In genomic region chr3:101938262-101938847, GRCh38 we compare ENCODE assay signal across 11 cellular contexts.
DNase-seq lines count a peak whose midpoint lies in the region; ATAC-seq, FAIRE-seq and TF ChIP-seq lines count a peak whose summit lies in the region.
"Had no signal": no experiment of that assay in that cellular context is flagged by ENCODE, and none has a peak within 500 bp of the region (broad histone marks: within the 10 kb centered on the region; RNA-seq: fewer than 3 reads in every experiment).

No MANE protein-coding gene starts in this region.

- no peak for TF ChIP-seq RAD21 in GM12878 (IDR thresholded peaks at IDR 0.05; ENCODE audit: insufficient read depth, low read depth, low read length)

- SMC1A ChIA-PET in GM12878 (lab: Charles Lee; ENCODE audit: uncharacterized antibody, unreplicated experiment) = interaction anchor here (0.8 to 6.5 kb wide), 14 partner anchors 12 to 287 kb away, joined by 3 to 62 read pairs (median 8); partner anchors contain the start of gene NFKBIZ

- peaks cover 6% of the 10 kb centered on the region for H3K9me3 Mint-ChIP-seq in chondrocyte (ENCODE audit: low read depth)

- no peak overlapping the region for H2AFZ ChIP-seq in GM12878 (ENCODE audit: control insufficient read depth, low read depth, low read length)

- no peaks in the 10 kb centered on the region for H3K9me3 ChIP-seq in GM12878 (replicated peaks; ENCODE audit: control insufficient read depth, insufficient read depth, low read length)

- H3K36me3 Mint-ChIP-seq in chondrocyte (ENCODE audit: low read depth) = no peaks in the 10 kb centered on the region

- no peak for TF ChIP-seq POLR2A in GM12878 (IDR thresholded peaks at IDR 0.05; ENCODE audit: low read depth, low read length)

- in situ Hi-C loops in GM12878 (cut with MboI) = no loop called here

- H3K27me3 Mint-ChIP-seq in chondrocyte (ENCODE audit: low read depth) = no peaks in the 10 kb centered on the region
- H3K27me3 Mint-ChIP-seq: activated naive CD4-positive, alpha-beta T cell treated with anti-CD3 and anti-CD28 coated beads, Interleukin-2, amount 50 U/mL, for 24 hours had no signal

- no peak overlapping the region for H3K4me3 Mint-ChIP-seq in chondrocyte (ENCODE audit: unreplicated experiment)
- H3K4me3 Mint-ChIP-seq: activated naive CD4-positive, alpha-beta T cell treated with anti-CD3 and anti-CD28 coated beads, Interleukin-2, amount 50 U/mL, for 24 hours had no signal

- no peaks in the 10 kb centered on the region for H3K36me3 ChIP-seq in GM12878 (ENCODE audit: control insufficient read depth in 2 of 2, insufficient read depth in 2 of 2, low read length in 1 of 2)

- ATAC-seq in GM21526 (IDR thresholded peaks at IDR 0.05; ENCODE audit: low FRiP score, unreplicated experiment) (peak; percentile 51), GM12878 (peak; percentile 37)

- peaks cover 27% of the 10 kb centered on the region for H3K4me1 Mint-ChIP-seq in chondrocyte (ENCODE audit: low read depth)

- no peaks in the 10 kb centered on the region for H3K79me2 ChIP-seq in GM12878 (ENCODE audit: control insufficient read depth, insufficient read depth, low read length)

- H3K27ac ChIP-seq in HL-60 (replicated peaks) (peak overlapping the region; percentile 25; the same call in 1 of the 2 replicates), GM12878 (ENCODE audit: control insufficient read depth, insufficient read depth) (no peak overlapping the region; the same call in 1 of the 2 replicates)

- no peaks in the 10 kb centered on the region for H3K27me3 ChIP-seq in HL-60 (ENCODE audit: insufficient read depth, poor library complexity, severe bottlenecking)
- no peaks in the 10 kb centered on the region for H3K27me3 ChIP-seq in GM12878 (replicated peaks in 1 of 2; ENCODE audit: control insufficient read depth in 2 of 2, insufficient read depth in 2 of 2, low read length in 1 of 2)

- no peak overlapping the region for H3K9ac ChIP-seq in GM12878 (ENCODE audit: control insufficient read depth, insufficient read depth, low read length)

- WGBS in GM12878 (ENCODE audit: insufficient coverage, insufficient replicate concordance, low lambda C conversion rate, missing lambda C conversion rate) = 8% methylated on average over 2 of the region's 2 CpGs

- H3K4me1 ChIP-seq in GM12878 (ENCODE audit: control insufficient read depth, insufficient read depth, low read length) = peaks cover 60% of the 10 kb centered on the region

- H3K4me2 ChIP-seq in GM12878 (ENCODE audit: control insufficient read depth, insufficient read depth) = peak overlapping the region; percentile 40

- no peaks in the 10 kb centered on the region for H4K20me1 ChIP-seq in GM12878 (ENCODE audit: control insufficient read depth, insufficient read depth)

- intact Hi-C loops in GM12878 (cut with micrococcal nuclease; ENCODE audit: unreplicated experiment) = loop anchor here (1.0 to 5.0 kb wide), 2 partner anchors 88 to 126 kb away; no protein-coding TSS in a partner anchor

- no peak overlapping the region for H3K4me3 ChIP-seq in GM12864 (ENCODE audit: low read depth, low read length)
- H3K4me3 ChIP-seq in HL-60 (replicated peaks; ENCODE audit: insufficient read depth, low read length) = no peak overlapping the region
- H3K4me3 ChIP-seq in GM12878 = peak overlapping the region; percentile 25; the same call in 1 of the 2 replicates

- DNase-seq in GM12864 (ENCODE audit: low read depth) (peak; percentile 46), HL-60 (ENCODE audit: low read depth in 1 of 2, low spot score in 1 of 2) (peak in 1 of 2 experiments; percentile 55), GM12878 (ENCODE audit: low read depth, low spot score) (no peak), HEK293T (ENCODE audit: extremely low spot score) (no peak), hippocampal formation (lab: John Stamatoyannopoulos, UW) (no peak), chondrocyte (ENCODE audit: low spot score) (no peak)
- DNase-seq in stimulated activated CD8-positive, alpha-beta memory T cell treated with anti-CD3 and anti-CD28 coated beads, Interleukin-4, amount 100 ng/mL, for 48 hours = no peak
- DNase-seq: NCI-H2081 had no signal

- CTCF ChIA-PET in GM12878 (lab: Yijun Ruan, JAX) (interaction anchor here (0.8 to 1.3 kb wide), 5 partner anchors 86 to 287 kb away, joined by 3 read pairs; no protein-coding TSS in a partner anchor), HEK293T (lab: Yijun Ruan, JAX) (no interaction called here)

- no peak for FAIRE-seq in GM12878 (lab: Jason Lieb, UNC)
- FAIRE-seq: G401.6 had no signal

- POLR2A ChIA-PET in GM12878 (lab: Charles Lee) = interaction anchor here (1.0 to 2.8 kb wide), 9 partner anchors 12 to 120 kb away, joined by 3 to 12 read pairs (median 4); partner anchors contain the start of gene NFKBIZ
- POLR2A ChIA-PET in HEK293T (lab: Yijun Ruan, JAX) = no interaction called here

- TF ChIP-seq EP300 in GM12878 (IDR thresholded peaks at IDR 0.05; ENCODE audit: borderline replicate concordance in 1 of 2, control insufficient read depth in 1 of 2, low read depth in 2 of 2, low read length in 2 of 2) = peak; percentile 64 to 68; a peak in 2 of 4 replicates

- no TSS peak for BruUV-seq in GM12878 (replicated peaks; lab: Mats Ljungman, UMichigan)

- TF ChIP-seq CTCF in GM12864 (IDR thresholded peaks at IDR 0.05; ENCODE audit: low read depth, low read length, missing control alignments) = no peak
- TF ChIP-seq CTCF in HL-60 (IDR thresholded peaks at IDR 0.05; ENCODE audit: insufficient read depth, low read length) = no peak
- no peak for TF ChIP-seq CTCF in GM12878 (IDR thresholded peaks at IDR 0.05 in 2 of 3, conservative IDR thresholded peaks at IDR 0.05 in 1 of 3; ENCODE audit: control insufficient read depth in 2 of 3, extremely low read depth in 1 of 3, insufficient read depth in 1 of 3, low read depth in 3 of 3, low read length in 3 of 3)
- TF ChIP-seq CTCF in chondrocyte (IDR thresholded peaks at IDR 0.05) = no peak

- RAD21 ChIA-PET in GM12878 (lab: Charles Lee; ENCODE audit: unreplicated experiment) = interaction anchor here (1.0 to 7.5 kb wide), 14 partner anchors 13 to 287 kb away, joined by 3 to 71 read pairs (median 11); no protein-coding TSS in a partner anchor

- no peak overlapping the region for H3K27ac Mint-ChIP-seq in chondrocyte (ENCODE audit: unreplicated experiment)
- H3K27ac Mint-ChIP-seq: activated naive CD4-positive, alpha-beta T cell treated with anti-CD3 and anti-CD28 coated beads, Interleukin-2, amount 50 U/mL, for 24 hours had no signal

TF ChIP-seq in GM12878, 131 proteins besides CTCF, POLR2A, EP300 and RAD21 (continues in another document):
- TF ChIP-seq TARDBP (IDR thresholded peaks at IDR 0.05; ENCODE audit: borderline replicate concordance) (no peak), CEBPZ (IDR thresholded peaks at IDR 0.05; ENCODE audit: low read depth, low read length) (no peak), MXI1 (IDR thresholded peaks at IDR 0.05; ENCODE audit: low read depth, low read length) (no peak; the same call in 1 of the 2 replicates), GATAD2B (conservative IDR thresholded peaks at IDR 0.05; ENCODE audit: low read depth) (peak; percentile 84)

TF ChIP-seq in HEK293T, 16 proteins besides CTCF, POLR2A, EP300 and RAD21:
- no peak for TF ChIP-seq ZNF384 (IDR thresholded peaks at IDR 0.05)
- no peak for TF ChIP-seq SUZ12 (IDR thresholded peaks at IDR 0.05)
- TF ChIP-seq TARDBP (IDR thresholded peaks at IDR 0.05) = no peak
- no peak for TF ChIP-seq NFRKB (IDR thresholded peaks at IDR 0.05)
- TF ChIP-seq SP1 (IDR thresholded peaks at IDR 0.05) = no peak
- no peak for TF ChIP-seq ARNT (IDR thresholded peaks at IDR 0.05)
- TF ChIP-seq CTBP1 (IDR thresholded peaks at IDR 0.05; ENCODE audit: borderline replicate concordance) = no peak
- no peak for TF ChIP-seq ELF4 (IDR thresholded peaks at IDR 0.05)
- no peak for TF ChIP-seq LEF1 (IDR thresholded peaks at IDR 0.05; ENCODE audit: borderline replicate concordance)
- no peak for TF ChIP-seq FOXK2 (IDR thresholded peaks at IDR 0.05)
